15 cellular contexts compared by ENCODE assay signal in the genomic region with DNA sequence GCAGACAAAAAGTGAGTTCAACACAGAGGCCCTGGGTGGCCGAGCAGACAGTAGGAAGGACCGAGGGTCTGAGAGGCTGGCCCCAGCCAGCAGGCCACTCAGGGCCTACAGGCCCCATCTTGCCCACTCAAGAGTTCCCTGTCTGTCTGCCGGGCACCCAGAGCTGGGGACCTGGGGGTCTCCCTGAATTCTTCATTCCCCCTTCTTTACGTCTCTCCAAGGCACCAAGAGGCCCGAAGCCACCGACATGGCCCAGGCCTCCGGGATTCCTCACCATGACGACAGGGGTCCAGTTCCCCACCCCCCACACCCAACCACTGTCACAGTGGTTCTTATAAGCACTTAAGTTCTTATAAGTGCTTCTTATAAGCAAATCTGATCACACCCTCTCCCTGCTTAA. TPM values are rescaled to one million over a fixed set of nuclear protein-coding genes. Genes with fewer than 3 reads are reported as not detected.
DNase-seq lines count a peak whose midpoint lies in the region; ATAC-seq and TF ChIP-seq lines count a peak whose summit lies in the region.
"Had no signal": no experiment of that assay in that cellular context is flagged by ENCODE, and none has a peak within 500 bp of the region (broad histone marks: within the 10 kb centered on the region; RNA-seq: fewer than 3 reads in every experiment).

No MANE protein-coding gene starts in this region.

- H3K4me3 ChIP-seq in upper lobe of right lung: no peak overlapping the region

- H3K9me3 ChIP-seq in upper lobe of right lung: no peaks in the 10 kb centered on the region
- H3K9me3 ChIP-seq: BE2C, Caco-2 had no signal

- H3K4me1 ChIP-seq in upper lobe of right lung: no peaks in the 10 kb centered on the region
- H3K4me1 ChIP-seq: BE2C, Caco-2 had no signal

- no peaks in the 10 kb centered on the region for H3K36me3 Mint-ChIP-seq in activated T-cell treated with anti-CD3 and anti-CD28 coated beads, Interleukin-2, amount 50 U/mL, for 24 hours (ENCODE audit: low read depth)
- no peaks in the 10 kb centered on the region for H3K36me3 Mint-ChIP-seq in activated T-cell treated with anti-CD3 and anti-CD28 coated beads, Interleukin-2, amount 50 U/mL, for 72 hours (ENCODE audit: insufficient read depth in 2 of 2)
- H3K36me3 Mint-ChIP-seq in activated CD8-positive, alpha-beta T cell treated with anti-CD3 and anti-CD28 coated beads for 36 hours (ENCODE audit: low read depth): no peaks in the 10 kb centered on the region

- no peak for TF ChIP-seq CTCF in upper lobe of right lung (IDR thresholded peaks at IDR 0.05)
- TF ChIP-seq CTCF in activated CD8-positive, alpha-beta T cell treated with anti-CD3 and anti-CD28 coated beads for 36 hours (IDR thresholded peaks at IDR 0.05): no peak

- no peaks in the 10 kb centered on the region for H3K4me1 Mint-ChIP-seq in activated T-cell treated with anti-CD3 and anti-CD28 coated beads, Interleukin-2, amount 50 U/mL, for 24 hours (ENCODE audit: low read depth)
- H3K4me1 Mint-ChIP-seq in activated T-cell treated with anti-CD3 and anti-CD28 coated beads, Interleukin-2, amount 50 U/mL, for 72 hours (ENCODE audit: low read depth): no peaks in the 10 kb centered on the region
- H3K4me1 Mint-ChIP-seq in activated CD8-positive, alpha-beta T cell treated with anti-CD3 and anti-CD28 coated beads for 36 hours (ENCODE audit: low read depth): no peaks in the 10 kb centered on the region

- ATAC-seq in activated T-cell treated with anti-CD3 and anti-CD28 coated beads, Interleukin-2, amount 50 U/mL, for 72 hours (replicated peaks in 1 of 2): no peak
- ATAC-seq in upper lobe of right lung (no peak), HG02885 (IDR thresholded peaks at IDR 0.05; ENCODE audit: poor library complexity, unreplicated experiment) (no peak), HG03159 (IDR thresholded peaks at IDR 0.05; ENCODE audit: unreplicated experiment) (no peak)
- no peak for ATAC-seq in activated CD8-positive, alpha-beta T cell treated with anti-CD3 and anti-CD28 coated beads for 36 hours

- no peaks in the 10 kb centered on the region for H3K36me3 ChIP-seq in upper lobe of right lung
- H3K36me3 ChIP-seq: BE2C had no signal

- POLR2A ChIA-PET in activated CD8-positive, alpha-beta T cell treated with anti-CD3 and anti-CD28 coated beads for 36 hours (lab: Charles Lee): no interaction called here

- intact Hi-C loops in upper lobe of right lung (cut with DNase I): loop anchor here (10.0 kb wide), 1 partner anchor 76 kb away; no protein-coding TSS in a partner anchor
- intact Hi-C loops in activated CD8-positive, alpha-beta T cell treated with anti-CD3 and anti-CD28 coated beads for 36 hours (cut with micrococcal nuclease): no loop called here

- no peaks in the 10 kb centered on the region for H3K27me3 Mint-ChIP-seq in activated T-cell treated with anti-CD3 and anti-CD28 coated beads, Interleukin-2, amount 50 U/mL, for 24 hours
- H3K27me3 Mint-ChIP-seq in activated T-cell treated with anti-CD3 and anti-CD28 coated beads, Interleukin-2, amount 50 U/mL, for 72 hours (ENCODE audit: low read depth): no peaks in the 10 kb centered on the region
- no peaks in the 10 kb centered on the region for H3K27me3 Mint-ChIP-seq in activated CD8-positive, alpha-beta T cell treated with anti-CD3 and anti-CD28 coated beads for 36 hours
- H3K27me3 Mint-ChIP-seq: CD4-positive, alpha-beta T cell had no signal

- H3K27ac ChIP-seq in upper lobe of right lung: no peak overlapping the region
- H3K27ac ChIP-seq: C4-2B had no signal

- CTCF ChIA-PET in activated CD8-positive, alpha-beta T cell treated with anti-CD3 and anti-CD28 coated beads for 36 hours (lab: Charles Lee): interaction anchor here (1.1 to 1.6 kb wide), 2 partner anchors 9 to 96 kb away, joined by 3 read pairs; no protein-coding TSS in a partner anchor

- DNase-seq in activated T-cell treated with anti-CD3 and anti-CD28 coated beads, Interleukin-2, amount 50 U/mL, for 24 hours: peak; percentile 6
- no peak for DNase-seq in activated T-cell treated with anti-CD3 and anti-CD28 coated beads, Interleukin-2, amount 50 U/mL, for 72 hours
- DNase-seq in islet precursor cell (peak; percentile 44), mesenteric fat pad (ENCODE audit: low spot score) (peak; percentile 64), upper lobe of right lung (peak; percentile 40)
- no peak for DNase-seq in activated CD8-positive, alpha-beta T cell treated with anti-CD3 and anti-CD28 coated beads for 36 hours
- DNase-seq: ACHN; BE2C; CD4-positive, alpha-beta T cell; HCEC 1CT; IMR-90 had no signal

- H3K4me3 Mint-ChIP-seq in activated T-cell treated with anti-CD3 and anti-CD28 coated beads, Interleukin-2, amount 50 U/mL, for 24 hours: no peak overlapping the region
- no peak overlapping the region for H3K4me3 Mint-ChIP-seq in activated T-cell treated with anti-CD3 and anti-CD28 coated beads, Interleukin-2, amount 50 U/mL, for 72 hours
- H3K4me3 Mint-ChIP-seq in activated CD8-positive, alpha-beta T cell treated with anti-CD3 and anti-CD28 coated beads for 36 hours: no peak overlapping the region
- H3K4me3 Mint-ChIP-seq: CD4-positive, alpha-beta T cell had no signal

- no peaks in the 10 kb centered on the region for H3K27me3 ChIP-seq in upper lobe of right lung
- H3K27me3 ChIP-seq: BE2C had no signal

- no peak overlapping the region for H3K27ac Mint-ChIP-seq in activated T-cell treated with anti-CD3 and anti-CD28 coated beads, Interleukin-2, amount 50 U/mL, for 24 hours
- H3K27ac Mint-ChIP-seq in activated T-cell treated with anti-CD3 and anti-CD28 coated beads, Interleukin-2, amount 50 U/mL, for 72 hours: no peak overlapping the region
- no peak overlapping the region for H3K27ac Mint-ChIP-seq in activated CD8-positive, alpha-beta T cell treated with anti-CD3 and anti-CD28 coated beads for 36 hours
- H3K27ac Mint-ChIP-seq: CD4-positive, alpha-beta T cell had no signal

- no peaks in the 10 kb centered on the region for H3K9me3 Mint-ChIP-seq in activated T-cell treated with anti-CD3 and anti-CD28 coated beads, Interleukin-2, amount 50 U/mL, for 24 hours
- H3K9me3 Mint-ChIP-seq in activated T-cell treated with anti-CD3 and anti-CD28 coated beads, Interleukin-2, amount 50 U/mL, for 72 hours: no peaks in the 10 kb centered on the region
- H3K9me3 Mint-ChIP-seq in activated CD8-positive, alpha-beta T cell treated with anti-CD3 and anti-CD28 coated beads for 36 hours: no peaks in the 10 kb centered on the region
- H3K9me3 Mint-ChIP-seq: CD4-positive, alpha-beta T cell had no signal

RNA-seq across cellular contexts. Expression of a gene that starts 49.2 kb away (rescaled TPM):
- under 1 TPM; 0.05 to 0.14 TPM for total RNA-seq in activated T-cell treated with anti-CD3 and anti-CD28 coated beads, Interleukin-2, amount 50 U/mL, for 72 hours
- total RNA-seq in mesenteric fat pad (0.13 TPM), upper lobe of right lung (0.55 TPM)
- not detected for total RNA-seq in activated CD8-positive, alpha-beta T cell treated with anti-CD3 and anti-CD28 coated beads for 36 hours

Comparison
In these comparisons a context has a peak if more than half of its experiments do, and no peak if none do; other contexts are left out.
1. DNase-seq: peak in activated T-cell treated with anti-CD3 and anti-CD28 coated beads, Interleukin-2, amount 50 U/mL, for 24 hours (single experiment), islet precursor cell (single experiment), mesenteric fat pad (single experiment) and upper lobe of right lung (single experiment); none in activated T-cell treated with anti-CD3 and anti-CD28 coated beads, Interleukin-2, amount 50 U/mL, for 72 hours (0 of 2) and activated CD8-positive, alpha-beta T cell treated with anti-CD3 and anti-CD28 coated beads for 36 hours (single experiment).